19 cellular contexts compared by ENCODE assay signal in the genomic region with DNA sequence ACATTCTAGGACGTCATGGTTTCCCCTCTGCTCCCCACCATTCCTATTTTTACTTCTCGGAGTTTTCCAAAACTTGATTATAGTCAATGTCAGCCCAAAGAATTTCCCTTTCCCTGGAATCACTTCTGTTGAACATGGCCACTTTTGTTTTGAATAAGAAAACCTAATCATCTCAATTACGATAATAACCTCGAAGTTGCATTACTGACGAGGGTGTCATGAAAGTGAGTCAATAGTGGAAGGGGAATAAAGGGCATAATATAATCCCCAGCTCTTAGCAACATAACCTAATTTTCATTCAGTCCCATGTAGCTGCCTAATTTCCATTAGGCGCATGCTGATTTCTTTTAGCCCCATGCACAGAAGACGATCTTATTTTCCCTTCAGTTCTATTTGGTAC. TPM values are rescaled to one million over a fixed set of nuclear protein-coding genes. Genes with fewer than 3 reads are reported as not detected.
DNase-seq lines count a peak whose midpoint lies in the region; ATAC-seq and TF ChIP-seq lines count a peak whose summit lies in the region.
"Had no signal": no experiment of that assay in that cellular context is flagged by ENCODE, and none has a peak within 500 bp of the region (broad histone marks: within the 10 kb centered on the region; RNA-seq: fewer than 3 reads in every experiment).

No MANE protein-coding gene starts in this region.

- DNase-seq in activated CD4-positive, alpha-beta T cell treated with anti-CD3 and anti-CD28 coated beads for 36 hours, result no peak
- DNase-seq in activated CD4-positive, alpha-beta T cell treated with anti-CD3 and anti-CD28 coated beads, Interleukin-2, amount 50 U/mL, for 1 hour, result no peak
- DNase-seq in PC-3 (no peak), esophagus squamous epithelium (lab: John Stamatoyannopoulos, UW) (no peak), smooth muscle cell (lab: John Stamatoyannopoulos, UW; ENCODE audit: unreplicated experiment) (no peak), HPDE6-E6E7 (ENCODE audit: extremely low spot score) (no peak), Ammon's horn (ENCODE audit: low spot score) (no peak), NCI-H187 (lab: John Stamatoyannopoulos, UW) (no peak)
- DNase-seq: CD8-positive, alpha-beta memory T cell; DND-41; GDM1; MM.1S; NCI-H1092 treated with DMSO at 0.1 percent for 48 hours; NCI-H2107 had no signal

- H3K9me3 Mint-ChIP-seq in activated CD4-positive, alpha-beta T cell treated with anti-CD3 and anti-CD28 coated beads for 36 hours (ENCODE audit: low read depth), result no peaks in the 10 kb centered on the region
- H3K9me3 Mint-ChIP-seq: CD8-positive, alpha-beta memory T cell had no signal

- TF ChIP-seq POLR2A in esophagus squamous epithelium (IDR thresholded peaks at IDR 0.05), result no peak

- no peak overlapping the region for H3K27ac Mint-ChIP-seq in activated CD4-positive, alpha-beta T cell treated with anti-CD3 and anti-CD28 coated beads for 36 hours

- CTCF ChIA-PET in activated CD4-positive, alpha-beta T cell treated with anti-CD3 and anti-CD28 coated beads for 36 hours (lab: Charles Lee), result interaction anchor here (1.4 kb wide), 1 partner anchor 12 kb away, joined by 3 read pairs; no protein-coding TSS in a partner anchor
- CTCF ChIA-PET in PC-3 (lab: Charles Lee), result no interaction called here

- H3K9me2 ChIP-seq in PC-3 (replicated peaks; ENCODE audit: low read length), result no peaks in the 10 kb centered on the region

- H3K27me3 ChIP-seq in PC-3 (ENCODE audit: low read length), result no peaks in the 10 kb centered on the region
- H3K27me3 ChIP-seq in esophagus squamous epithelium, result no peaks in the 10 kb centered on the region
- no peaks in the 10 kb centered on the region for H3K27me3 ChIP-seq in smooth muscle cell (ENCODE audit: low read depth)
- H3K27me3 ChIP-seq: SJCRH30 had no signal

- no TSS peak for BruUV-seq in PC-3 (replicated peaks; lab: Mats Ljungman, UMichigan)

- POLR2A ChIA-PET in activated CD4-positive, alpha-beta T cell treated with anti-CD3 and anti-CD28 coated beads for 36 hours (lab: Charles Lee), result no interaction called here
- POLR2A ChIA-PET in PC-3 (lab: Charles Lee; ENCODE audit: unreplicated experiment), result no interaction called here

- H3K4me1 ChIP-seq in PC-3 (ENCODE audit: insufficient read depth, low read length), result peaks cover 53% of the 10 kb centered on the region
- peaks cover 11 to 70% (median 32%) of the 10 kb centered on the region in 3 donors for H3K4me1 ChIP-seq in esophagus squamous epithelium
- peaks cover 14% of the 10 kb centered on the region for H3K4me1 ChIP-seq in smooth muscle cell (ENCODE audit: low read depth)

- H3F3A ChIP-seq in PC-3 (ENCODE audit: low read length, unreplicated experiment) (no peaks in the 10 kb centered on the region), smooth muscle cell (ENCODE audit: low read depth) (no peaks in the 10 kb centered on the region)

- H3K4me2 ChIP-seq in PC-3 (ENCODE audit: low read length), result peak overlapping the region; percentile 40
- peak overlapping the region; percentile 51 for H3K4me2 ChIP-seq in smooth muscle cell
- H3K4me2 ChIP-seq: BLaER1 treated with 17β-estradiol and CSF1 and Interleukin-3, amounts not matched to agents 10 nM and 100 nM; KMS-11 had no signal

- TF ChIP-seq CTCF in PC-3 (conservative IDR thresholded peaks at IDR 0.05; ENCODE audit: low read depth, low read length) (no peak), esophagus squamous epithelium (IDR thresholded peaks at IDR 0.05) (no peak), smooth muscle cell (IDR thresholded peaks at IDR 0.05; ENCODE audit: borderline replicate concordance, insufficient read depth, poor library complexity, severe bottlenecking) (no peak)

- H3K27me3 Mint-ChIP-seq in activated CD4-positive, alpha-beta T cell treated with anti-CD3 and anti-CD28 coated beads for 36 hours, result no peaks in the 10 kb centered on the region
- H3K27me3 Mint-ChIP-seq: CD8-positive, alpha-beta memory T cell had no signal

- H3K9ac ChIP-seq in PC-3 (ENCODE audit: low read length) (no peak overlapping the region), smooth muscle cell (ENCODE audit: low read depth) (peak overlapping the region; percentile 10)
- H3K9ac ChIP-seq: BLaER1 treated with 17β-estradiol and CSF1 and Interleukin-3, amounts not matched to agents 10 nM and 100 nM; KMS-11 had no signal

- H3K36me3 ChIP-seq in PC-3 (ENCODE audit: low read depth, low read length) (no peaks in the 10 kb centered on the region), esophagus squamous epithelium (no peaks in the 10 kb centered on the region), smooth muscle cell (ENCODE audit: low read depth) (no peaks in the 10 kb centered on the region)
- H3K36me3 ChIP-seq: BLaER1 treated with 17β-estradiol and CSF1 and Interleukin-3, amounts not matched to agents 10 nM and 100 nM; SJCRH30 had no signal

- no peak overlapping the region for H3K4me3 Mint-ChIP-seq in activated CD4-positive, alpha-beta T cell treated with anti-CD3 and anti-CD28 coated beads for 36 hours
- H3K4me3 Mint-ChIP-seq: CD8-positive, alpha-beta memory T cell had no signal

- H3K4me3 ChIP-seq in PC-3 (ENCODE audit: low read length) (no peak overlapping the region), esophagus squamous epithelium (no peak overlapping the region), smooth muscle cell (no peak overlapping the region)
- H3K4me3 ChIP-seq: BLaER1 treated with 17β-estradiol and CSF1 and Interleukin-3, amounts not matched to agents 10 nM and 100 nM; SJCRH30 had no signal

- H2AFZ ChIP-seq in PC-3 (ENCODE audit: low read length) (no peak overlapping the region), smooth muscle cell (ENCODE audit: low read depth) (no peak overlapping the region)

- intact Hi-C loops in activated CD4-positive, alpha-beta T cell treated with anti-CD3 and anti-CD28 coated beads for 36 hours (cut with DNase I, micrococcal nuclease), result no loop called here
- intact Hi-C loops in PC-3 (cut with micrococcal nuclease), result loop anchor here (2.0 kb wide), 1 partner anchor 63 kb away; no protein-coding TSS in a partner anchor
- intact Hi-C loops in esophagus squamous epithelium (cut with DNase I), result no loop called here

- no peaks in the 10 kb centered on the region for H4K20me1 ChIP-seq in PC-3 (ENCODE audit: low read length)
- no peaks in the 10 kb centered on the region for H4K20me1 ChIP-seq in smooth muscle cell (ENCODE audit: low read depth)
- H4K20me1 ChIP-seq: BLaER1 treated with 17β-estradiol and CSF1 and Interleukin-3, amounts not matched to agents 10 nM and 100 nM had no signal

- peak; percentile 30 for ATAC-seq in activated CD4-positive, alpha-beta T cell treated with anti-CD3 and anti-CD28 coated beads for 36 hours
- ATAC-seq in PC-3, result no peak
- ATAC-seq: HCT116 had no signal

- H3K27ac ChIP-seq in PC-3 (ENCODE audit: low read length) (no peak overlapping the region), esophagus squamous epithelium (peak overlapping the region in 3 of 4 donors; percentile 86 to 89 (median 88)), smooth muscle cell (ENCODE audit: low read depth) (peak overlapping the region; percentile 60)
- H3K27ac ChIP-seq: 22Rv1; BLaER1 treated with 17β-estradiol and CSF1 and Interleukin-3, amounts not matched to agents 10 nM and 100 nM; KMS-11; SJCRH30 had no signal

- 60 to 65% methylated on average over 7 of the region's 7 CpGs for WGBS in esophagus squamous epithelium, 2 donors
- 73% methylated on average over 7 of the region's 7 CpGs for WGBS in smooth muscle cell (ENCODE audit: low lambda C conversion rate)

- H3K9me3 ChIP-seq in PC-3 (ENCODE audit: low read length) (no peaks in the 10 kb centered on the region), esophagus squamous epithelium (no peaks in the 10 kb centered on the region), smooth muscle cell (replicated peaks; ENCODE audit: low read depth) (no peaks in the 10 kb centered on the region)
- H3K9me3 ChIP-seq: BLaER1 treated with 17β-estradiol and CSF1 and Interleukin-3, amounts not matched to agents 10 nM and 100 nM; SJCRH30 had no signal

- peaks cover 21% of the 10 kb centered on the region for H3K4me1 Mint-ChIP-seq in activated CD4-positive, alpha-beta T cell treated with anti-CD3 and anti-CD28 coated beads for 36 hours

- H3K79me2 ChIP-seq in PC-3 (ENCODE audit: low read length) (no peaks in the 10 kb centered on the region), smooth muscle cell (ENCODE audit: low read depth) (no peaks in the 10 kb centered on the region)

- H3K36me3 Mint-ChIP-seq in activated CD4-positive, alpha-beta T cell treated with anti-CD3 and anti-CD28 coated beads for 36 hours (ENCODE audit: low read depth), result no peaks in the 10 kb centered on the region
- H3K36me3 Mint-ChIP-seq: CD8-positive, alpha-beta memory T cell had no signal

RNA-seq across cellular contexts. Expression of a gene that starts 51.0 kb away (rescaled TPM):
- 1 to 10 TPM; 8.5 to 9.9 TPM for total RNA-seq in activated CD4-positive, alpha-beta T cell treated with anti-CD3 and anti-CD28 coated beads for 36 hours
- total RNA-seq in PC-3 (2014; rRNA removed), result 7.0 and 40.3 TPM in 2 replicates
- total RNA-seq in esophagus squamous epithelium, result 100 to 1,000 TPM in 1 of 4 donors, 10 to 100 TPM in 3; 10.6 to 105 (median 26.0) TPM
- total RNA-seq in smooth muscle cell, result 15.1 and 22.3 TPM in 2 replicates
- 6.8 and 8.5 TPM in 2 replicates for polyA plus RNA-seq in smooth muscle cell
- polyA plus RNA-seq: CD8-positive, alpha-beta memory T cell had no signal
